ENCODE assay signal across 8 cellular contexts in genomic region chr1:143974416-143974815, GRCh38. TPM values are rescaled to one million over a fixed set of nuclear protein-coding genes. Genes with fewer than 3 reads are reported as not detected.
DNase-seq lines count a peak whose midpoint lies in the region; TF ChIP-seq lines count a peak whose summit lies in the region.
"Not testable (repeated sequence)": the region's sequence is repeated elsewhere in the genome, so short reads cannot be mapped to it uniquely, and the experiment has no call there.

No MANE protein-coding gene starts in this region.

- POLR2A ChIA-PET in CD8-positive, alpha-beta memory T cell (lab: Charles Lee); MCF 10A (lab: Yijun Ruan, JAX): not testable (repeated sequence)

- peak in 2 of 5 donors; percentile 4 to 7 for DNase-seq in CD8-positive, alpha-beta memory T cell
- DNase-seq in activated CD4-positive, alpha-beta T cell treated with anti-CD3 and anti-CD28 coated beads, Interleukin-2, amount 10 ng/mL, durations not matched to agents 24 days and 14 days: peak; percentile 74
- DNase-seq in MCF 10A (ENCODE audit: unreplicated experiment) (peak; percentile 3), fibroblast of the aortic adventitia (ENCODE audit: low read depth) (peak; percentile 10)
- not testable (repeated sequence) for DNase-seq in kidney epithelial cell (ENCODE audit: low read depth); stomach

- TF ChIP-seq POLR2A in stomach (IDR thresholded peaks at IDR 0.05): not testable (repeated sequence)

- H3K4me3 ChIP-seq in CD8-positive, alpha-beta memory T cell (ENCODE audit: low read length): not testable (repeated sequence)
- peak overlapping the region; percentile 67 for H3K4me3 ChIP-seq in Loucy (ENCODE audit: low read length, poor library complexity, severe bottlenecking)
- H3K4me3 ChIP-seq in fibroblast of the aortic adventitia (ENCODE audit: low read depth, low read length): peak overlapping the region; percentile 60
- peak overlapping the region; percentile 25 for H3K4me3 ChIP-seq in kidney epithelial cell (ENCODE audit: low read depth, low read length)
- peak overlapping the region; percentile 49 for H3K4me3 ChIP-seq in neuron (ENCODE audit: low read length)
- peak overlapping the region in 3 of 4 donors; percentile 20 to 47 (median 42) for H3K4me3 ChIP-seq in stomach

- not testable (repeated sequence) for TF ChIP-seq EP300 in stomach (IDR thresholded peaks at IDR 0.05)

- H3K27ac ChIP-seq in CD8-positive, alpha-beta memory T cell (ENCODE audit: low read depth, low read length): not testable (repeated sequence)
- H3K27ac ChIP-seq in stomach: peak overlapping the region in 1 of 5 donors; percentile 61

- H3K27ac Mint-ChIP-seq in CD8-positive, alpha-beta memory T cell; MCF 10A (ENCODE audit: low read depth, unreplicated experiment): not testable (repeated sequence)
- H3K27ac Mint-ChIP-seq in activated CD4-positive, alpha-beta T cell treated with anti-CD3 and anti-CD28 coated beads, Interleukin-2, amount 10 ng/mL, durations not matched to agents 24 days and 14 days: peak overlapping the region; percentile 71

- H3K9me3 Mint-ChIP-seq in CD8-positive, alpha-beta memory T cell; activated CD4-positive, alpha-beta T cell treated with anti-CD3 and anti-CD28 coated beads, Interleukin-2, amount 10 ng/mL, durations not matched to agents 24 days and 14 days; MCF 10A (ENCODE audit: unreplicated experiment): not testable (repeated sequence)

- not testable (repeated sequence) for H3K9ac ChIP-seq in Loucy (ENCODE audit: low read depth, low read length, poor library complexity, severe bottlenecking)

- H3K27me3 Mint-ChIP-seq in CD8-positive, alpha-beta memory T cell; activated CD4-positive, alpha-beta T cell treated with anti-CD3 and anti-CD28 coated beads, Interleukin-2, amount 10 ng/mL, durations not matched to agents 24 days and 14 days; MCF 10A (ENCODE audit: insufficient read depth, unreplicated experiment): not testable (repeated sequence)

- H2AFZ ChIP-seq in Loucy (ENCODE audit: low read length); neuron (ENCODE audit: low read depth, low read length): not testable (repeated sequence)

- CTCF ChIA-PET in CD8-positive, alpha-beta memory T cell (lab: Charles Lee); MCF 10A (lab: Yijun Ruan, JAX): not testable (repeated sequence)

- not testable (repeated sequence) for H3K4me1 Mint-ChIP-seq in CD8-positive, alpha-beta memory T cell; activated CD4-positive, alpha-beta T cell treated with anti-CD3 and anti-CD28 coated beads, Interleukin-2, amount 10 ng/mL, durations not matched to agents 24 days and 14 days; MCF 10A (ENCODE audit: insufficient read depth, unreplicated experiment)

- BruUV-seq in MCF 10A (replicated peaks; lab: Mats Ljungman, UMichigan): not testable (repeated sequence)

- not testable (repeated sequence) for H3K9me2 ChIP-seq in Loucy (replicated peaks; ENCODE audit: low read depth, low read length)

- intact Hi-C loops in activated CD4-positive, alpha-beta T cell treated with anti-CD3 and anti-CD28 coated beads, Interleukin-2, amount 10 ng/mL, durations not matched to agents 24 days and 14 days (cut with micrococcal nuclease); MCF 10A (cut with micrococcal nuclease); stomach (cut with DNase I; ENCODE audit: low total_unique reads): not testable (repeated sequence)

- TF ChIP-seq CTCF in Loucy (conservative IDR thresholded peaks at IDR 0.05; ENCODE audit: low read length); MCF 10A (IDR thresholded peaks at IDR 0.05; ENCODE audit: unreplicated experiment); fibroblast of the aortic adventitia (IDR thresholded peaks at IDR 0.05; ENCODE audit: insufficient read depth, low read length); kidney epithelial cell (IDR thresholded peaks at IDR 0.05; ENCODE audit: insufficient read depth, low read length, poor library complexity, severe bottlenecking); stomach (IDR thresholded peaks at IDR 0.05): not testable (repeated sequence)

- not testable (repeated sequence) for H3K36me3 ChIP-seq in CD8-positive, alpha-beta memory T cell (ENCODE audit: insufficient read depth, low read length); Loucy (ENCODE audit: insufficient read depth, low read length); kidney epithelial cell (ENCODE audit: control insufficient read depth, insufficient read depth, low read length); neuron (ENCODE audit: insufficient read depth, low read length); stomach

- H3K27me3 ChIP-seq in CD8-positive, alpha-beta memory T cell (ENCODE audit: insufficient read depth, low read length, poor library complexity, severe bottlenecking); Loucy (ENCODE audit: insufficient read depth, low read length, poor library complexity, severe bottlenecking); kidney epithelial cell (ENCODE audit: control insufficient read depth, insufficient read depth, low read length); neuron (ENCODE audit: insufficient read depth, low read length); stomach: not testable (repeated sequence)

- H3K79me2 ChIP-seq in Loucy (ENCODE audit: insufficient read depth, low read length): not testable (repeated sequence)

- H3F3A ChIP-seq in Loucy (ENCODE audit: low read depth): not testable (repeated sequence)

- WGBS in stomach, 5 donors: 0% methylated on average over 1 to 10 of the region's 31 CpGs; no CpG with 5 or more reads in 2 of the 5 donors

- not testable (repeated sequence) for H3K9me3 ChIP-seq in CD8-positive, alpha-beta memory T cell (ENCODE audit: low read length); Loucy (ENCODE audit: insufficient read depth, low read depth, low read length); neuron (ENCODE audit: low read length); stomach

- H3K4me2 ChIP-seq in Loucy (ENCODE audit: low read depth, low read length, poor library complexity, severe bottlenecking): not testable (repeated sequence)

- H3K4me1 ChIP-seq in CD8-positive, alpha-beta memory T cell (ENCODE audit: insufficient read depth, low read length); Loucy (ENCODE audit: insufficient read depth, low read length, poor library complexity, severe bottlenecking); neuron (ENCODE audit: insufficient read depth, low read length); stomach: not testable (repeated sequence)

- H3K36me3 Mint-ChIP-seq in CD8-positive, alpha-beta memory T cell; activated CD4-positive, alpha-beta T cell treated with anti-CD3 and anti-CD28 coated beads, Interleukin-2, amount 10 ng/mL, durations not matched to agents 24 days and 14 days (ENCODE audit: low read depth); MCF 10A (ENCODE audit: insufficient read depth, unreplicated experiment): not testable (repeated sequence)

- H4K20me1 ChIP-seq in Loucy (ENCODE audit: insufficient read depth, low read length, poor library complexity, severe bottlenecking): not testable (repeated sequence)

- peak overlapping the region in 4 of 7 donors; percentile 66 to 82 (median 75) for H3K4me3 Mint-ChIP-seq in CD8-positive, alpha-beta memory T cell
- H3K4me3 Mint-ChIP-seq in activated CD4-positive, alpha-beta T cell treated with anti-CD3 and anti-CD28 coated beads, Interleukin-2, amount 10 ng/mL, durations not matched to agents 24 days and 14 days: peak overlapping the region; percentile 88
- H3K4me3 Mint-ChIP-seq in MCF 10A (ENCODE audit: unreplicated experiment): peak overlapping the region; percentile 81

RNA-seq across cellular contexts. Expression of gene FAM72C, which starts 2.6 kb away (rescaled TPM):
- 1 to 10 TPM; 4.1 to 5.3 TPM for total RNA-seq in CD8-positive, alpha-beta memory T cell
- polyA plus RNA-seq in CD8-positive, alpha-beta memory T cell: not detected
- total RNA-seq in activated CD4-positive, alpha-beta T cell treated with anti-CD3 and anti-CD28 coated beads, Interleukin-2, amount 10 ng/mL, durations not matched to agents 24 days and 14 days: 16.9 and 17.3 TPM in 2 replicates
- total RNA-seq in MCF 10A (2022) (8.1 and 13.1 TPM in 2 replicates), fibroblast of the aortic adventitia (ENCODE audit: low replicate concordance) (0.45 TPM in 1 of 2 replicates, not detected in the other), kidney epithelial cell (0.25 TPM in 1 of 2 replicates, not detected in the other), stomach (1 to 10 TPM in 2 of 5 donors, not detected in 3; 1.8 to 2.3 TPM)
- polyA plus RNA-seq in stomach: 1 to 10 TPM in 1 of 3 donors, under 1 TPM in 1, not detected in 1; 0.19 to 1.0 TPM
